1 cellular context compared by ENCODE assay signal in genomic region chr14:29645117-29645516, GRCh38.
TF ChIP-seq lines count a peak whose summit lies in the region.

No MANE protein-coding gene starts in this region.

TF ChIP-seq in HepG2, 621 proteins besides CTCF, POLR2A, EP300 and RAD21 (continued from another document):
- TF ChIP-seq HNF1A (IDR thresholded peaks at IDR 0.05; ENCODE audit: low read depth) (no peak), HNF1A (CRISPR knock-in tag; IDR thresholded peaks at IDR 0.05; ENCODE audit: borderline replicate concordance) (no peak)
